In the genomic region with DNA sequence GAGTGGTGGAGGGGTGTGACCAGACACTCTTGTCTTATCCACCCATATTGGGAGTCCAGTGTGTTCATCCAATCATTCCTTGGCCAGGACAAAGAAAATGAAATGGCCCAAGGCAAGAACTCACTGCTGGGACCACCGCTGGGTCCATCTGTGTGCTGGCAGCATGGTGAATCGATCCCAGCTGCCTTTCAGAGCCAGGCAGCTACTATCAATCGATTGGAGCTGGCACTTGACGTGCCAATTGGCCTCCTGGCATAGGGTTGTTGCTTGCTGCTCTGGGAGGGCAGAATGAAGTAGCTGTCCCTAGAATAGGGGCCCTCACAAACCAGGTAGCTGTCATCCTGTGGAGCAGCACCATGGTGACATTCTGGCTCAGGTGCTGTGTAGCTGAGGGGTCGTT, we compare ENCODE assay signal across 1 cellular context.
TF ChIP-seq lines count a peak whose summit lies in the region.

No MANE protein-coding gene starts in this region.

TF ChIP-seq in GM23338, 12 proteins besides CTCF, POLR2A, EP300 and RAD21 (continued from another document):
- TF ChIP-seq, protein P1, sequence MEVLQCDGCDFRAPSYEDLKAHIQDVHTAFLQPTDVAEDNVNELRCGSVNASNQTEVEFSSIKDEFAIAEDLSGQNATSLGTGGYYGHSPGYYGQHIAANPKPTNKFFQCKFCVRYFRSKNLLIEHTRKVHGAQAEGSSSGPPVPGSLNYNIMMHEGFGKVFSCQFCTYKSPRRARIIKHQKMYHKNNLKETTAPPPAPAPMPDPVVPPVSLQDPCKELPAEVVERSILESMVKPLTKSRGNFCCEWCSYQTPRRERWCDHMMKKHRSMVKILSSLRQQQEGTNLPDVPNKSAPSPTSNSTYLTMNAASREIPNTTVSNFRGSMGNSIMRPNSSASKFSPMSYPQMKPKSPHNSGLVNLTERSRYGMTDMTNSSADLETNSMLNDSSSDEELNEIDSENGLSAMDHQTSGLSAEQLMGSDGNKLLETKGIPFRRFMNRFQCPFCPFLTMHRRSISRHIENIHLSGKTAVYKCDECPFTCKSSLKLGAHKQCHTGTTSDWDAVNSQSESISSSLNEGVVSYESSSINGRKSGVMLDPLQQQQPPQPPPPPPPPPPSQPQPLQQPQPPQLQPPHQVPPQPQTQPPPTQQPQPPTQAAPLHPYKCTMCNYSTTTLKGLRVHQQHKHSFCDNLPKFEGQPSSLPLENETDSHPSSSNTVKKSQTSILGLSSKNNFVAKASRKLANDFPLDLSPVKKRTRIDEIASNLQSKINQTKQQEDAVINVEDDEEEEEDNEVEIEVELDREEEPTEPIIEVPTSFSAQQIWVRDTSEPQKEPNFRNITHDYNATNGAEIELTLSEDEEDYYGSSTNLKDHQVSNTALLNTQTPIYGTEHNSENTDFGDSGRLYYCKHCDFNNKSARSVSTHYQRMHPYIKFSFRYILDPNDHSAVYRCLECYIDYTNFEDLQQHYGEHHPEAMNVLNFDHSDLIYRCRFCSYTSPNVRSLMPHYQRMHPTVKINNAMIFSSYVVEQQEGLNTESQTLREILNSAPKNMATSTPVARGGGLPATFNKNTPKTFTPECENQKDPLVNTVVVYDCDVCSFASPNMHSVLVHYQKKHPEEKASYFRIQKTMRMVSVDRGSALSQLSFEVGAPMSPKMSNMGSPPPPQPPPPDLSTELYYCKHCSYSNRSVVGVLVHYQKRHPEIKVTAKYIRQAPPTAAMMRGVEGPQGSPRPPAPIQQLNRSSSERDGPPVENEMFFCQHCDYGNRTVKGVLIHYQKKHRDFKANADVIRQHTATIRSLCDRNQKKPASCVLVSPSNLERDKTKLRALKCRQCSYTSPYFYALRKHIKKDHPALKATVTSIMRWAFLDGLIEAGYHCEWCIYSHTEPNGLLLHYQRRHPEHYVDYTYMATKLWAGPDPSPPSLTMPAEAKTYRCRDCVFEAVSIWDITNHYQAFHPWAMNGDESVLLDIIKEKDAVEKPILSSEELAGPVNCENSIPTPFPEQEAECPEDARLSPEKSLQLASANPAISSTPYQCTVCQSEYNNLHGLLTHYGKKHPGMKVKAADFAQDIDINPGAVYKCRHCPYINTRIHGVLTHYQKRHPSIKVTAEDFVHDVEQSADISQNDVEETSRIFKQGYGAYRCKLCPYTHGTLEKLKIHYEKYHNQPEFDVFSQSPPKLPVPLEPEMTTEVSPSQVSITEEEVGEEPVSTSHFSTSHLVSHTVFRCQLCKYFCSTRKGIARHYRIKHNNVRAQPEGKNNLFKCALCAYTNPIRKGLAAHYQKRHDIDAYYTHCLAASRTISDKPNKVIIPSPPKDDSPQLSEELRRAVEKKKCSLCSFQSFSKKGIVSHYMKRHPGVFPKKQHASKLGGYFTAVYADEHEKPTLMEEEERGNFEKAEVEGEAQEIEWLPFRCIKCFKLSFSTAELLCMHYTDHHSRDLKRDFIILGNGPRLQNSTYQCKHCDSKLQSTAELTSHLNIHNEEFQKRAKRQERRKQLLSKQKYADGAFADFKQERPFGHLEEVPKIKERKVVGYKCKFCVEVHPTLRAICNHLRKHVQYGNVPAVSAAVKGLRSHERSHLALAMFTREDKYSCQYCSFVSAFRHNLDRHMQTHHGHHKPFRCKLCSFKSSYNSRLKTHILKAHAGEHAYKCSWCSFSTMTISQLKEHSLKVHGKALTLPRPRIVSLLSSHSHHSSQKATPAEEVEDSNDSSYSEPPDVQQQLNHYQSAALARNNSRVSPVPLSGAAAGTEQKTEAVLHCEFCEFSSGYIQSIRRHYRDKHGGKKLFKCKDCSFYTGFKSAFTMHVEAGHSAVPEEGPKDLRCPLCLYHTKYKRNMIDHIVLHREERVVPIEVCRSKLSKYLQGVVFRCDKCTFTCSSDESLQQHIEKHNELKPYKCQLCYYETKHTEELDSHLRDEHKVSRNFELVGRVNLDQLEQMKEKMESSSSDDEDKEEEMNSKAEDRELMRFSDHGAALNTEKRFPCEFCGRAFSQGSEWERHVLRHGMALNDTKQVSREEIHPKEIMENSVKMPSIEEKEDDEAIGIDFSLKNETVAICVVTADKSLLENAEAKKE (CRISPR knock-in tag; IDR thresholded peaks at IDR 0.05): no peak
- no peak for TF ChIP-seq POLR2AphosphoS5 (IDR thresholded peaks at IDR 0.05; ENCODE audit: low read depth)
- TF ChIP-seq, protein P2, sequence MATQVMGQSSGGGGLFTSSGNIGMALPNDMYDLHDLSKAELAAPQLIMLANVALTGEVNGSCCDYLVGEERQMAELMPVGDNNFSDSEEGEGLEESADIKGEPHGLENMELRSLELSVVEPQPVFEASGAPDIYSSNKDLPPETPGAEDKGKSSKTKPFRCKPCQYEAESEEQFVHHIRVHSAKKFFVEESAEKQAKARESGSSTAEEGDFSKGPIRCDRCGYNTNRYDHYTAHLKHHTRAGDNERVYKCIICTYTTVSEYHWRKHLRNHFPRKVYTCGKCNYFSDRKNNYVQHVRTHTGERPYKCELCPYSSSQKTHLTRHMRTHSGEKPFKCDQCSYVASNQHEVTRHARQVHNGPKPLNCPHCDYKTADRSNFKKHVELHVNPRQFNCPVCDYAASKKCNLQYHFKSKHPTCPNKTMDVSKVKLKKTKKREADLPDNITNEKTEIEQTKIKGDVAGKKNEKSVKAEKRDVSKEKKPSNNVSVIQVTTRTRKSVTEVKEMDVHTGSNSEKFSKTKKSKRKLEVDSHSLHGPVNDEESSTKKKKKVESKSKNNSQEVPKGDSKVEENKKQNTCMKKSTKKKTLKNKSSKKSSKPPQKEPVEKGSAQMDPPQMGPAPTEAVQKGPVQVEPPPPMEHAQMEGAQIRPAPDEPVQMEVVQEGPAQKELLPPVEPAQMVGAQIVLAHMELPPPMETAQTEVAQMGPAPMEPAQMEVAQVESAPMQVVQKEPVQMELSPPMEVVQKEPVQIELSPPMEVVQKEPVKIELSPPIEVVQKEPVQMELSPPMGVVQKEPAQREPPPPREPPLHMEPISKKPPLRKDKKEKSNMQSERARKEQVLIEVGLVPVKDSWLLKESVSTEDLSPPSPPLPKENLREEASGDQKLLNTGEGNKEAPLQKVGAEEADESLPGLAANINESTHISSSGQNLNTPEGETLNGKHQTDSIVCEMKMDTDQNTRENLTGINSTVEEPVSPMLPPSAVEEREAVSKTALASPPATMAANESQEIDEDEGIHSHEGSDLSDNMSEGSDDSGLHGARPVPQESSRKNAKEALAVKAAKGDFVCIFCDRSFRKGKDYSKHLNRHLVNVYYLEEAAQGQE (IDR thresholded peaks at IDR 0.05; ENCODE audit: unreplicated experiment): no peak
- TF ChIP-seq EZH2 (IDR thresholded peaks at IDR 0.05; ENCODE audit: low read depth, unreplicated experiment): no peak
- TF ChIP-seq NANOG (IDR thresholded peaks at IDR 0.05; ENCODE audit: borderline replicate concordance): no peak
